ENCODE assay signal across 14 cellular contexts in the genomic region with DNA sequence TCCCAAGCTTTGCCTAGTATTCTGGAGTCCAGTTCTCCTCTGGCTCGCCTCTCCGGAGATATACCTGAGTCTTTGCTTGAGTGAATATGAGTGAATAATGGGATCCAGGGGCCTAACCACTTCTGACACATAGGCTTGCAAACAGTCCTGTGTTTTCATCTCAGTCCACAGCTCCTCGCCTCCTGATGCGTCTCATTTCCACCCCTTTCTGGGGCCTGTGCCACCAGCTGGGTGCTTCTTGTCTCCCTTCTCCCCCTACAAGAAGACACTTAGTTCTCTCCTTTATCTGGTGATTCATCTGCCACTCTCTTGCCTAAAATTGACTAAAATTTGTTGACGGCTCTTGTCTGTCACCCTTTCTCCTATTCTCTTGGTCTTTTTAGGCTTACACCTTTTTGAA. TPM values are rescaled to one million over a fixed set of nuclear protein-coding genes. Genes with fewer than 3 reads are reported as not detected.
DNase-seq lines count a peak whose midpoint lies in the region; ATAC-seq and TF ChIP-seq lines count a peak whose summit lies in the region.
"Had no signal": no experiment of that assay in that cellular context is flagged by ENCODE, and none has a peak within 500 bp of the region (broad histone marks: within the 10 kb centered on the region; RNA-seq: fewer than 3 reads in every experiment).

No MANE protein-coding gene starts in this region.

- peaks cover 24% of the 10 kb centered on the region for H3K4me1 Mint-ChIP-seq in T-helper 2 cell treated with Interferon-gamma antibody and Interleukin-4, amounts not matched to agents 5 μg/mL and 100 μg/mL, for 36 hours (ENCODE audit: low read depth)
- peaks cover 28% of the 10 kb centered on the region for H3K4me1 Mint-ChIP-seq in activated naive CD4-positive, alpha-beta T cell treated with anti-CD3 and anti-CD28 coated beads, Interleukin-2, amount 50 U/mL, for 24 hours
- H3K4me1 Mint-ChIP-seq in activated naive CD4-positive, alpha-beta T cell treated with anti-CD3 and anti-CD28 coated beads, Interleukin-2, amount 10 ng/mL, durations not matched to agents 7 days and 5 days = peaks cover 21% of the 10 kb centered on the region
- peaks cover 29% of the 10 kb centered on the region for H3K4me1 Mint-ChIP-seq in activated naive CD8-positive, alpha-beta T cell treated with anti-CD3 and anti-CD28 coated beads for 36 hours
- H3K4me1 Mint-ChIP-seq in stimulated activated effector memory CD8-positive, alpha-beta T cell treated with anti-CD3 and anti-CD28 coated beads, Interleukin-12 subunit alpha, Interleukin-12 subunit beta, amount 100 ng/mL, for 72 hours = peaks cover 45% of the 10 kb centered on the region

- H3K9me3 Mint-ChIP-seq in T-helper 2 cell treated with Interferon-gamma antibody and Interleukin-4, amounts not matched to agents 5 μg/mL and 100 μg/mL, for 36 hours = no peaks in the 10 kb centered on the region
- no peaks in the 10 kb centered on the region for H3K9me3 Mint-ChIP-seq in activated naive CD4-positive, alpha-beta T cell treated with anti-CD3 and anti-CD28 coated beads, Interleukin-2, amount 50 U/mL, for 24 hours
- H3K9me3 Mint-ChIP-seq in activated naive CD4-positive, alpha-beta T cell treated with anti-CD3 and anti-CD28 coated beads, Interleukin-2, amount 10 ng/mL, durations not matched to agents 7 days and 5 days = no peaks in the 10 kb centered on the region
- H3K9me3 Mint-ChIP-seq in activated naive CD8-positive, alpha-beta T cell treated with anti-CD3 and anti-CD28 coated beads for 36 hours = no peaks in the 10 kb centered on the region
- H3K9me3 Mint-ChIP-seq in stimulated activated effector memory CD8-positive, alpha-beta T cell treated with anti-CD3 and anti-CD28 coated beads, Interleukin-12 subunit alpha, Interleukin-12 subunit beta, amount 100 ng/mL, for 72 hours = no peaks in the 10 kb centered on the region
- H3K9me3 Mint-ChIP-seq: HFFc6 had no signal

- TF ChIP-seq CTCF in GM13976 (IDR thresholded peaks at IDR 0.05; ENCODE audit: borderline replicate concordance, control extremely low read depth, extremely low read depth, insufficient read depth, missing control alignments) = no peak

- ATAC-seq in stimulated activated effector memory CD8-positive, alpha-beta T cell treated with anti-CD3 and anti-CD28 coated beads, Interleukin-12 subunit alpha, Interleukin-12 subunit beta, amount 100 ng/mL, for 72 hours = no peak

- in situ Hi-C loops in GM13976 (cut with MboI; ENCODE audit: low sequenced_read_pairs, unreplicated experiment) = no loop called here

- no peak for DNase-seq in T-helper 2 cell treated with Interferon-gamma antibody and Interleukin-4, amounts not matched to agents 5 μg/mL and 100 μg/mL, for 36 hours (ENCODE audit: low spot score)
- no peak for DNase-seq in T-helper 2 cell
- DNase-seq in activated naive CD4-positive, alpha-beta T cell treated with anti-CD3 and anti-CD28 coated beads, Interleukin-2, amount 10 ng/mL, durations not matched to agents 7 days and 5 days = no peak
- no peak for DNase-seq in activated naive CD8-positive, alpha-beta T cell treated with anti-CD3 and anti-CD28 coated beads for 36 hours
- DNase-seq in stimulated activated effector memory CD8-positive, alpha-beta T cell treated with anti-CD3 and anti-CD28 coated beads, Interleukin-12 subunit alpha, Interleukin-12 subunit beta, amount 100 ng/mL, for 72 hours (ENCODE audit: low spot score in 2 of 2) = no peak
- DNase-seq in amniotic stem cell (lab: John Stamatoyannopoulos, UW) = no peak
- DNase-seq in GM13976 (ENCODE audit: low spot score) = no peak
- DNase-seq: 8988T, HFFc6, MV-4-11, NCI-H1417 treated with DMSO at 0.1 percent for 48 hours, NCI-H2029, NCI-H510A had no signal

- no peaks in the 10 kb centered on the region for H3K27me3 Mint-ChIP-seq in T-helper 2 cell treated with Interferon-gamma antibody and Interleukin-4, amounts not matched to agents 5 μg/mL and 100 μg/mL, for 36 hours (ENCODE audit: low read depth)
- H3K27me3 Mint-ChIP-seq in activated naive CD4-positive, alpha-beta T cell treated with anti-CD3 and anti-CD28 coated beads, Interleukin-2, amount 50 U/mL, for 24 hours = no peaks in the 10 kb centered on the region
- H3K27me3 Mint-ChIP-seq in activated naive CD4-positive, alpha-beta T cell treated with anti-CD3 and anti-CD28 coated beads, Interleukin-2, amount 10 ng/mL, durations not matched to agents 7 days and 5 days = no peaks in the 10 kb centered on the region
- no peaks in the 10 kb centered on the region for H3K27me3 Mint-ChIP-seq in activated naive CD8-positive, alpha-beta T cell treated with anti-CD3 and anti-CD28 coated beads for 36 hours

- no peak overlapping the region for H3K4me3 Mint-ChIP-seq in T-helper 2 cell treated with Interferon-gamma antibody and Interleukin-4, amounts not matched to agents 5 μg/mL and 100 μg/mL, for 36 hours
- H3K4me3 Mint-ChIP-seq in activated naive CD4-positive, alpha-beta T cell treated with anti-CD3 and anti-CD28 coated beads, Interleukin-2, amount 50 U/mL, for 24 hours = peak overlapping the region; percentile 15
- H3K4me3 Mint-ChIP-seq in activated naive CD4-positive, alpha-beta T cell treated with anti-CD3 and anti-CD28 coated beads, Interleukin-2, amount 10 ng/mL, durations not matched to agents 7 days and 5 days = no peak overlapping the region
- no peak overlapping the region for H3K4me3 Mint-ChIP-seq in activated naive CD8-positive, alpha-beta T cell treated with anti-CD3 and anti-CD28 coated beads for 36 hours
- no peak overlapping the region for H3K4me3 Mint-ChIP-seq in stimulated activated effector memory CD8-positive, alpha-beta T cell treated with anti-CD3 and anti-CD28 coated beads, Interleukin-12 subunit alpha, Interleukin-12 subunit beta, amount 100 ng/mL, for 72 hours
- H3K4me3 Mint-ChIP-seq: HFFc6 had no signal

- peak overlapping the region; percentile 12 for H3K27ac Mint-ChIP-seq in T-helper 2 cell treated with Interferon-gamma antibody and Interleukin-4, amounts not matched to agents 5 μg/mL and 100 μg/mL, for 36 hours
- H3K27ac Mint-ChIP-seq in activated naive CD4-positive, alpha-beta T cell treated with anti-CD3 and anti-CD28 coated beads, Interleukin-2, amount 50 U/mL, for 24 hours = peak overlapping the region; percentile 59
- H3K27ac Mint-ChIP-seq in activated naive CD4-positive, alpha-beta T cell treated with anti-CD3 and anti-CD28 coated beads, Interleukin-2, amount 10 ng/mL, durations not matched to agents 7 days and 5 days = no peak overlapping the region
- H3K27ac Mint-ChIP-seq in activated naive CD8-positive, alpha-beta T cell treated with anti-CD3 and anti-CD28 coated beads for 36 hours = peak overlapping the region; percentile 30
- peak overlapping the region; percentile 48 for H3K27ac Mint-ChIP-seq in stimulated activated effector memory CD8-positive, alpha-beta T cell treated with anti-CD3 and anti-CD28 coated beads, Interleukin-12 subunit alpha, Interleukin-12 subunit beta, amount 100 ng/mL, for 72 hours
- H3K27ac Mint-ChIP-seq: HFFc6 had no signal

- CTCF ChIA-PET in activated naive CD4-positive, alpha-beta T cell treated with anti-CD3 and anti-CD28 coated beads, Interleukin-2, amount 10 ng/mL, durations not matched to agents 7 days and 5 days (lab: Charles Lee) = no interaction called here

- H3K36me3 Mint-ChIP-seq in T-helper 2 cell treated with Interferon-gamma antibody and Interleukin-4, amounts not matched to agents 5 μg/mL and 100 μg/mL, for 36 hours (ENCODE audit: low read depth) = peaks cover 23% of the 10 kb centered on the region
- peaks cover 15% of the 10 kb centered on the region for H3K36me3 Mint-ChIP-seq in activated naive CD4-positive, alpha-beta T cell treated with anti-CD3 and anti-CD28 coated beads, Interleukin-2, amount 50 U/mL, for 24 hours
- H3K36me3 Mint-ChIP-seq in activated naive CD4-positive, alpha-beta T cell treated with anti-CD3 and anti-CD28 coated beads, Interleukin-2, amount 10 ng/mL, durations not matched to agents 7 days and 5 days = peaks cover 26% of the 10 kb centered on the region
- H3K36me3 Mint-ChIP-seq in activated naive CD8-positive, alpha-beta T cell treated with anti-CD3 and anti-CD28 coated beads for 36 hours = peaks cover 42% of the 10 kb centered on the region
- H3K36me3 Mint-ChIP-seq in stimulated activated effector memory CD8-positive, alpha-beta T cell treated with anti-CD3 and anti-CD28 coated beads, Interleukin-12 subunit alpha, Interleukin-12 subunit beta, amount 100 ng/mL, for 72 hours = peaks cover 97% of the 10 kb centered on the region

RNA-seq across cellular contexts. Expression of a gene that starts 44.6 kb away (rescaled TPM):
- total RNA-seq in activated naive CD8-positive, alpha-beta T cell treated with anti-CD3 and anti-CD28 coated beads for 36 hours = 100 to 1,000 TPM; 110 to 122 TPM

RNA-seq across cellular contexts. Expression of a gene that starts 51.3 kb away (rescaled TPM):
- 10 to 100 TPM; 31.3 to 38.8 TPM for total RNA-seq in activated naive CD8-positive, alpha-beta T cell treated with anti-CD3 and anti-CD28 coated beads for 36 hours
